ENCODE assay signal across 8 cellular contexts in genomic region chr1:167328762-167329483, GRCh38.
A peak's percentile ranks its signal among the peaks of the same experiment; 100 is the strongest.
DNase-seq lines count a peak whose midpoint lies in the region; ATAC-seq, FAIRE-seq and TF ChIP-seq lines count a peak whose summit lies in the region.

No MANE protein-coding gene starts in this region.

- H3K9ac ChIP-seq in PC-3 (ENCODE audit: low read length), result no peak overlapping the region

- 64 to 67% methylated on average over 9 of the region's 9 CpGs for WGBS in esophagus squamous epithelium, 2 donors

- ATAC-seq in GM18861 (IDR thresholded peaks at IDR 0.05; ENCODE audit: unreplicated experiment) (peak; percentile 57), HG02763 (IDR thresholded peaks at IDR 0.05; ENCODE audit: unreplicated experiment) (peak; percentile 78), PC-3 (no peak)

- peak overlapping the region in 1 of 4 donors; percentile 4 for H3K4me3 ChIP-seq in esophagus squamous epithelium
- H3K4me3 ChIP-seq in PC-3 (ENCODE audit: low read length), result no peak overlapping the region

- intact Hi-C loops in esophagus squamous epithelium (cut with DNase I), result no loop called here
- intact Hi-C loops in PC-3 (cut with micrococcal nuclease), result no loop called here

- H3F3A ChIP-seq in PC-3 (ENCODE audit: low read length, unreplicated experiment), result no peaks in the 10 kb centered on the region

- peaks cover 0 to 10% (median 6%) of the 10 kb centered on the region in 3 donors for H3K4me1 ChIP-seq in esophagus squamous epithelium
- peaks cover 6% of the 10 kb centered on the region for H3K4me1 ChIP-seq in PC-3 (ENCODE audit: insufficient read depth, low read length)

- H3K9me3 ChIP-seq in esophagus squamous epithelium (peaks cover 0 to 3% (median 0%) of the 10 kb centered on the region in 3 donors), PC-3 (ENCODE audit: low read length) (no peaks in the 10 kb centered on the region)

- H3K27ac ChIP-seq in esophagus squamous epithelium (no peak overlapping the region), PC-3 (ENCODE audit: low read length) (no peak overlapping the region)

- no peak overlapping the region for H2AFZ ChIP-seq in PC-3 (ENCODE audit: low read length)

- H4K20me1 ChIP-seq in PC-3 (ENCODE audit: low read length), result no peaks in the 10 kb centered on the region

- peaks cover 0 to 18% (median 0%) of the 10 kb centered on the region in 3 donors for H3K36me3 ChIP-seq in esophagus squamous epithelium
- peaks cover 8% of the 10 kb centered on the region; the same call in 1 of the 2 replicates for H3K36me3 ChIP-seq in PC-3 (ENCODE audit: low read depth, low read length)

- DNase-seq in NCI-H69 (lab: John Stamatoyannopoulos, UW), result peak; percentile 74
- peak; percentile 32 to 89 for DNase-seq in hippocampal formation (lab: John Stamatoyannopoulos, UW)
- DNase-seq in esophagus squamous epithelium (lab: John Stamatoyannopoulos, UW), result no peak
- no peak for DNase-seq in PC-3
- DNase-seq in SW 1271 (lab: John Stamatoyannopoulos, UW), result no peak
- DNase-seq in urothelium cell line (ENCODE audit: low spot score), result no peak

- H3K4me2 ChIP-seq in PC-3 (ENCODE audit: low read length), result no peak overlapping the region

- POLR2A ChIA-PET in PC-3 (lab: Charles Lee; ENCODE audit: unreplicated experiment), result no interaction called here

- no peaks in the 10 kb centered on the region for H3K79me2 ChIP-seq in PC-3 (ENCODE audit: low read length)

- no peak for TF ChIP-seq POLR2A in esophagus squamous epithelium (IDR thresholded peaks at IDR 0.05)

- TF ChIP-seq CTCF in esophagus squamous epithelium (IDR thresholded peaks at IDR 0.05), result no peak
- no peak for TF ChIP-seq CTCF in PC-3 (conservative IDR thresholded peaks at IDR 0.05; ENCODE audit: low read depth, low read length)

- no peaks in the 10 kb centered on the region for H3K9me2 ChIP-seq in PC-3 (replicated peaks; ENCODE audit: low read length)

- H3K27me3 ChIP-seq in esophagus squamous epithelium, result no peaks in the 10 kb centered on the region
- no peaks in the 10 kb centered on the region for H3K27me3 ChIP-seq in PC-3 (ENCODE audit: low read length)

- CTCF ChIA-PET in PC-3 (lab: Charles Lee), result no interaction called here

- no TSS peak for BruUV-seq in PC-3 (replicated peaks; lab: Mats Ljungman, UMichigan)

- FAIRE-seq in urothelium cell line (lab: Jason Lieb, UNC), result no peak

Comparison
In these comparisons a context has a peak if more than half of its experiments do, and no peak if none do; other contexts are left out.
1. DNase-seq: peak in NCI-H69 (single experiment) and hippocampal formation (2 of 2); none in esophagus squamous epithelium (single experiment), PC-3 (single experiment), SW 1271 (0 of 2) and urothelium cell line (single experiment).